ENCODE assay signal across 11 cellular contexts in the genomic region with DNA sequence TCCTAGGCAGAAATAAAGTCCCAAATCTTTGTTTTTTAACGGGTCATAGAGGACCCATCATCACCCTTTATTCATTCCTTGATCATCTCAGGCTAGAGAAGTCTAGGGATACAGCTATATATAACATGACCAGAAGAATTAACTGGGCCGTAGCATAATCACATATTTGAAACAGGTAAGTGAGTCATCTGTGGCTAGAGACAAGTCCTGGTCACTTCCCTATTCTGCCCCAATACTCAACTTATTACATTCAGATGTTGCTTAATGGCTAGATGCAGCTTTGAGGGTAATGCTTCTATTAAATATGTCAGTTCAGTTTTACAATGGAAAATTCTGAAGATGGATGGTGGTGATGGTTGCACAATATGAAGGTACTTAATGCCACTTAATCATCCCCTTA. TPM values are rescaled to one million over a fixed set of nuclear protein-coding genes. Genes with fewer than 3 reads are reported as not detected.
DNase-seq lines count a peak whose midpoint lies in the region; ATAC-seq and TF ChIP-seq lines count a peak whose summit lies in the region.
"Had no signal": no experiment of that assay in that cellular context is flagged by ENCODE, and none has a peak within 500 bp of the region (broad histone marks: within the 10 kb centered on the region; RNA-seq: fewer than 3 reads in every experiment).

No MANE protein-coding gene starts in this region.

- TF ChIP-seq CTCF in HFFc6 (IDR thresholded peaks at IDR 0.05), result no peak

- no peak overlapping the region; the same call in 1 of the 2 replicates for H3K27ac Mint-ChIP-seq in HFFc6
- H3K27ac Mint-ChIP-seq: activated CD4-positive, alpha-beta T cell treated with anti-CD3 and anti-CD28 coated beads, Interleukin-2, amount 10 ng/mL, durations not matched to agents 24 days and 14 days; dendritic cell treated with granulocyte-macrophage colony-stimulating factor and Interleukin-4, amounts not matched to agents 40 ng/mL and 50 ng/mL, for 4 days had no signal

- H3K27me3 Mint-ChIP-seq in HFFc6 (ENCODE audit: insufficient read depth), result no peaks in the 10 kb centered on the region
- H3K27me3 Mint-ChIP-seq: activated CD4-positive, alpha-beta T cell treated with anti-CD3 and anti-CD28 coated beads, Interleukin-2, amount 10 ng/mL, durations not matched to agents 24 days and 14 days; activated naive CD4-positive, alpha-beta T cell treated with anti-CD3 and anti-CD28 coated beads, Interleukin-2, amount 50 U/mL, for 24 hours; dendritic cell treated with granulocyte-macrophage colony-stimulating factor and Interleukin-4, amounts not matched to agents 40 ng/mL and 50 ng/mL, for 4 days had no signal

- H3K4me1 Mint-ChIP-seq in HFFc6 (ENCODE audit: low read depth), result peaks cover 8% of the 10 kb centered on the region; the same call in 1 of the 2 replicates
- H3K4me1 Mint-ChIP-seq: activated CD4-positive, alpha-beta T cell treated with anti-CD3 and anti-CD28 coated beads, Interleukin-2, amount 10 ng/mL, durations not matched to agents 24 days and 14 days; activated naive CD4-positive, alpha-beta T cell treated with anti-CD3 and anti-CD28 coated beads, Interleukin-2, amount 50 U/mL, for 24 hours had no signal

- H3K4me3 Mint-ChIP-seq in HFFc6, result no peak overlapping the region
- H3K4me3 Mint-ChIP-seq: activated CD4-positive, alpha-beta T cell treated with anti-CD3 and anti-CD28 coated beads, Interleukin-2, amount 10 ng/mL, durations not matched to agents 24 days and 14 days; activated naive CD4-positive, alpha-beta T cell treated with anti-CD3 and anti-CD28 coated beads, Interleukin-2, amount 50 U/mL, for 24 hours; dendritic cell treated with granulocyte-macrophage colony-stimulating factor and Interleukin-4, amounts not matched to agents 40 ng/mL and 50 ng/mL, for 4 days had no signal

- no peaks in the 10 kb centered on the region for H3K36me3 Mint-ChIP-seq in HFFc6 (ENCODE audit: low read depth)
- H3K36me3 Mint-ChIP-seq: activated naive CD4-positive, alpha-beta T cell treated with anti-CD3 and anti-CD28 coated beads, Interleukin-2, amount 50 U/mL, for 24 hours had no signal

- H3K9me3 Mint-ChIP-seq in HFFc6, result no peaks in the 10 kb centered on the region
- H3K9me3 Mint-ChIP-seq: activated CD4-positive, alpha-beta T cell treated with anti-CD3 and anti-CD28 coated beads, Interleukin-2, amount 10 ng/mL, durations not matched to agents 24 days and 14 days; activated naive CD4-positive, alpha-beta T cell treated with anti-CD3 and anti-CD28 coated beads, Interleukin-2, amount 50 U/mL, for 24 hours; dendritic cell treated with granulocyte-macrophage colony-stimulating factor and Interleukin-4, amounts not matched to agents 40 ng/mL and 50 ng/mL, for 4 days had no signal

- ATAC-seq in GM19397 (IDR thresholded peaks at IDR 0.05; ENCODE audit: unreplicated experiment) (peak; percentile 61), HG02759 (IDR thresholded peaks at IDR 0.05; ENCODE audit: unreplicated experiment) (peak; percentile 69), HG03565 (IDR thresholded peaks at IDR 0.05; ENCODE audit: unreplicated experiment) (peak; percentile 89)

- DNase-seq in kidney tubule cell (ENCODE audit: low spot score) (peak; percentile 69), NCI-H1417 treated with DMSO at 0.1 percent for 48 hours (lab: John Stamatoyannopoulos, UW) (no peak), DMS153 (lab: John Stamatoyannopoulos, UW) (no peak), HFFc6 (no peak)
- DNase-seq: activated CD4-positive, alpha-beta T cell treated with anti-CD3 and anti-CD28 coated beads, Interleukin-2, amount 10 ng/mL, durations not matched to agents 24 days and 14 days; DND-41 had no signal

RNA-seq across cellular contexts. Expression of a gene that starts 47.0 kb away (rescaled TPM):
- 10 to 100 TPM in 5 of 6 experiments, 1 to 10 TPM in 1; 6.5 to 15.7 (median 15.2) TPM for total RNA-seq in HFFc6 (2021; fragmentation: NEBNext Ultra II Directional; extraction: Animal tissue kit (Norgen Biotek cat#: 25700))
